ENCODE assay signal across 26 cellular contexts in the genomic region with DNA sequence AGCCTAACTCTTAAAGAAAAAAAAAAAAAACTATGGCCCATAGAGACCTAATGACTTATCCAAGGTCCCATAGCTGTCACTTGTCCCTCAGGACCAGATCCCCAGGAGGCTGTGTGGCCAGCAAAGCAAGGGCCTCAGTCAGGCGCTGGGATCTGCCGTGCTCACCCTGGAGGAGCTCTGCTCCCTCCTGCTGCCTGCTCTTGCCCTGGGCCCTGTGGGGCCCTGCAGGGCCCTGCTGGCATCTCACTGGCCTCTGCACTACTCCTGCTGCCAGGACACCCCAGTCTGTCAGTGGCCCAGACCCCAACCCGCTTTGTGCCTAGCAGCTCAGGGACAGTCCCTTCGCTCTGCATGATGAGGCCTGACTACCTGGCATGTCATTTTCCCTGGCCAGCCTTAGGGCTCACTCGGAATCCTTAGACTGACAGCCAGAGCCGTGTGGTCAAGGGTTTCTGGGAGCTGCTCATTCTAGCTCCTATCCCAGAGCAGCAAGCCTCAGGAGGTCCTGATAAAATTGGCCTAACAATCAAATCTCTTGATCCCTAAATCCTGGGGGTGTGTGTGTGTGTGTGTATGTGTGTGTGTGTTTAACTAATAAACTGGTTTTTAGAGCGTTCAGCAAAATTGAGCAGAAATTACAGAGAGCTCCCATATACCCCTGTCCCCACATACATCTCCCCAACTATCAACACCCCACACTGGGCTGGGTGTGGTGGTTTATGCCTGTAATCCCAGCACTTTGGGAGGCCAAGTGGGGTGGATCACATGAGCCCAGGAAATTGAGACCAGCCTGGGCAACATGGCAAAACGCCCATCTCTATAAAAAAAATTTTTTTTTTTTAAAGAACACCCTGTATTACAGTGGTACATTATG. TPM values are rescaled to one million over a fixed set of nuclear protein-coding genes. Genes with fewer than 3 reads are reported as not detected.
DNase-seq lines count a peak whose midpoint lies in the region; ATAC-seq and TF ChIP-seq lines count a peak whose summit lies in the region.
"Had no signal": no experiment of that assay in that cellular context is flagged by ENCODE, and none has a peak within 500 bp of the region (broad histone marks: within the 10 kb centered on the region; RNA-seq: fewer than 3 reads in every experiment).

No MANE protein-coding gene starts in this region.

- peaks cover 16% of the 10 kb centered on the region for H3K4me1 Mint-ChIP-seq in HFFc6 (ENCODE audit: low read depth)
- H3K4me1 Mint-ChIP-seq: activated naive CD8-positive, alpha-beta T cell treated with anti-CD3 and anti-CD28 coated beads for 36 hours; CD4-positive, CD25-positive, alpha-beta regulatory T cell; WTC11 had no signal

- no peak overlapping the region for H3K4me3 Mint-ChIP-seq in HFFc6
- H3K4me3 Mint-ChIP-seq: activated naive CD8-positive, alpha-beta T cell treated with anti-CD3 and anti-CD28 coated beads for 36 hours; CD4-positive, CD25-positive, alpha-beta regulatory T cell; stimulated activated naive B cell treated with anti-CD40 and anti-IgM and Interleukin-4, amounts not matched to agents 10 μg/mL and 1 μg/mL and 100 μg/mL, for 72 hours; WTC11 had no signal

- ATAC-seq in SK-N-SH treated with all-trans-retinoic acid at 6 μM for 48 hours (peak; percentile 63), right cardiac atrium (peak; percentile 8 to 31), aorta (ENCODE audit: low FRiP score) (no peak), GM19023 (IDR thresholded peaks at IDR 0.05; ENCODE audit: unreplicated experiment) (no peak)
- ATAC-seq: body of pancreas; gastrocnemius medialis; stimulated activated naive B cell treated with anti-CD40 and anti-IgM and Interleukin-4, amounts not matched to agents 10 μg/mL and 1 μg/mL and 100 μg/mL, for 72 hours; WTC11 had no signal

- H3K9me3 ChIP-seq in right cardiac atrium (ENCODE audit: control insufficient read depth, low read length) (no peaks in the 10 kb centered on the region), aorta (ENCODE audit: control insufficient read depth, low read length) (no peaks in the 10 kb centered on the region)
- H3K9me3 ChIP-seq: body of pancreas, esophagus muscularis mucosa, gastrocnemius medialis, neutrophil had no signal

- no peak overlapping the region for H3K27ac ChIP-seq in right cardiac atrium (ENCODE audit: low read length)
- no peak overlapping the region for H3K27ac ChIP-seq in aorta (ENCODE audit: low read depth in 1 of 2, low read length in 2 of 2)
- H3K27ac ChIP-seq: body of pancreas, esophagus muscularis mucosa, gastrocnemius medialis, neutrophil had no signal

- no peaks in the 10 kb centered on the region for H3K4me1 ChIP-seq in right cardiac atrium (ENCODE audit: control insufficient read depth, insufficient read depth, low read length)
- H3K4me1 ChIP-seq in aorta (ENCODE audit: control insufficient read depth in 1 of 2, insufficient read depth in 2 of 2, low read length in 2 of 2), result no peaks in the 10 kb centered on the region
- H3K4me1 ChIP-seq: gastrocnemius medialis had no signal

- H3K27me3 ChIP-seq in right cardiac atrium (ENCODE audit: control insufficient read depth, insufficient read depth) (no peaks in the 10 kb centered on the region), aorta (ENCODE audit: control insufficient read depth in 1 of 2, insufficient read depth in 2 of 2, low read length in 1 of 2) (no peaks in the 10 kb centered on the region)
- H3K27me3 ChIP-seq: body of pancreas, esophagus muscularis mucosa, gastrocnemius medialis, neutrophil had no signal

- H3K36me3 ChIP-seq in aorta (ENCODE audit: control insufficient read depth in 1 of 2, insufficient read depth in 2 of 2, low read length in 1 of 2), result peaks cover 0 to 2% of the 10 kb centered on the region in 2 donors
- H3K36me3 ChIP-seq: gastrocnemius medialis had no signal

- TF ChIP-seq CTCF in HFFc6 (IDR thresholded peaks at IDR 0.05) (no peak), retinal pigment epithelial cell (conservative IDR thresholded peaks at IDR 0.05; ENCODE audit: low read depth, low read length) (no peak)

- WGBS in right cardiac atrium, result 91% methylated on average over 8 of the region's 8 CpGs
- WGBS in aorta, 2 donors, result 90 to 94% methylated on average over 8 of the region's 8 CpGs

- H3K4me3 ChIP-seq in right cardiac atrium (ENCODE audit: low read length) (no peak overlapping the region), retinal pigment epithelial cell (ENCODE audit: low read length) (no peak overlapping the region), aorta (ENCODE audit: low read length in 2 of 2) (no peak overlapping the region)
- H3K4me3 ChIP-seq: body of pancreas, esophagus muscularis mucosa, gastrocnemius medialis had no signal

- no peak for DNase-seq in HFFc6
- DNase-seq in right cardiac atrium, result no peak
- peak; percentile 8 for DNase-seq in retinal pigment epithelial cell (ENCODE audit: low read depth)
- DNase-seq in AG20443 (ENCODE audit: low spot score), result no peak
- DNase-seq in aorta, result no peak
- DNase-seq in NK-92 treated with Interleukin-12 subunit alpha and Interleukin-12 subunit beta, amount 100 ng/mL, for 24 hours (lab: John Stamatoyannopoulos, UW), result no peak
- DNase-seq: activated CD4-positive, alpha-beta T cell treated with anti-CD3 and anti-CD28 coated beads, Interleukin-2, amount 50 U/mL, for 4 hours; activated CD8-positive, alpha-beta memory T cell treated with anti-CD3 and anti-CD28 coated beads, Interleukin-2, amount 50 U/mL, for 4 hours; activated naive CD8-positive, alpha-beta T cell treated with anti-CD3 and anti-CD28 coated beads for 36 hours; body of pancreas; CD4-positive, CD25-positive, alpha-beta regulatory T cell; effector memory CD4-positive, alpha-beta T cell; gastrocnemius medialis; NCI-H1105; NCI-H2029 treated with DMSO at 0.1 percent for 48 hours; NCI-H2227 treated with DMSO at 0.1 percent for 48 hours; NCI-H69; RPMI8226; stimulated activated CD4-positive, alpha-beta T cell treated with anti-CD3 and anti-CD28 coated beads, Interleukin-4, amount 100 ng/mL, for 24 hours; stimulated activated naive B cell treated with anti-CD40 and anti-IgM and Interleukin-4, amounts not matched to agents 10 μg/mL and 1 μg/mL and 100 μg/mL, for 72 hours; T1000 had no signal

- no peaks in the 10 kb centered on the region; the same call in 1 of the 2 replicates for H3K27me3 Mint-ChIP-seq in HFFc6 (ENCODE audit: insufficient read depth)
- H3K27me3 Mint-ChIP-seq: activated naive CD8-positive, alpha-beta T cell treated with anti-CD3 and anti-CD28 coated beads for 36 hours; CD4-positive, CD25-positive, alpha-beta regulatory T cell; stimulated activated naive B cell treated with anti-CD40 and anti-IgM and Interleukin-4, amounts not matched to agents 10 μg/mL and 1 μg/mL and 100 μg/mL, for 72 hours had no signal

- H3K9me3 Mint-ChIP-seq in HFFc6, result no peaks in the 10 kb centered on the region
- H3K9me3 Mint-ChIP-seq: activated naive CD8-positive, alpha-beta T cell treated with anti-CD3 and anti-CD28 coated beads for 36 hours; stimulated activated naive B cell treated with anti-CD40 and anti-IgM and Interleukin-4, amounts not matched to agents 10 μg/mL and 1 μg/mL and 100 μg/mL, for 72 hours; WTC11 had no signal

- H3K36me3 Mint-ChIP-seq in HFFc6 (ENCODE audit: low read depth), result no peaks in the 10 kb centered on the region
- H3K36me3 Mint-ChIP-seq: activated naive CD8-positive, alpha-beta T cell treated with anti-CD3 and anti-CD28 coated beads for 36 hours; WTC11 had no signal

- peak overlapping the region; percentile 1; the same call in 1 of the 2 replicates for H3K27ac Mint-ChIP-seq in HFFc6
- H3K27ac Mint-ChIP-seq: activated naive CD8-positive, alpha-beta T cell treated with anti-CD3 and anti-CD28 coated beads for 36 hours; stimulated activated naive B cell treated with anti-CD40 and anti-IgM and Interleukin-4, amounts not matched to agents 10 μg/mL and 1 μg/mL and 100 μg/mL, for 72 hours; WTC11 had no signal

- intact Hi-C loops in right cardiac atrium (cut with DNase I), result no loop called here
- intact Hi-C loops in aorta (cut with DNase I), result no loop called here

TF ChIP-seq in SK-N-SH treated with all-trans-retinoic acid at 6 μM for 48 hours, 23 proteins besides CTCF, POLR2A, EP300 and RAD21 (continues in another document):
- TF ChIP-seq ARNTL (CRISPR knock-in tag; IDR thresholded peaks at IDR 0.05; ENCODE audit: borderline replicate concordance, low read depth) (no peak), CSDC2 (CRISPR knock-in tag; IDR thresholded peaks at IDR 0.05) (no peak), PPARA (CRISPR knock-in tag; IDR thresholded peaks at IDR 0.05; ENCODE audit: borderline replicate concordance) (no peak), ZC3H10 (CRISPR knock-in tag; IDR thresholded peaks at IDR 0.05) (no peak), ZNF8 (CRISPR knock-in tag; IDR thresholded peaks at IDR 0.05) (no peak), TCF4 (CRISPR knock-in tag; IDR thresholded peaks at IDR 0.05; ENCODE audit: borderline replicate concordance) (no peak), ESRRG (CRISPR knock-in tag; IDR thresholded peaks at IDR 0.05) (no peak)
- TF ChIP-seq, protein P1, sequence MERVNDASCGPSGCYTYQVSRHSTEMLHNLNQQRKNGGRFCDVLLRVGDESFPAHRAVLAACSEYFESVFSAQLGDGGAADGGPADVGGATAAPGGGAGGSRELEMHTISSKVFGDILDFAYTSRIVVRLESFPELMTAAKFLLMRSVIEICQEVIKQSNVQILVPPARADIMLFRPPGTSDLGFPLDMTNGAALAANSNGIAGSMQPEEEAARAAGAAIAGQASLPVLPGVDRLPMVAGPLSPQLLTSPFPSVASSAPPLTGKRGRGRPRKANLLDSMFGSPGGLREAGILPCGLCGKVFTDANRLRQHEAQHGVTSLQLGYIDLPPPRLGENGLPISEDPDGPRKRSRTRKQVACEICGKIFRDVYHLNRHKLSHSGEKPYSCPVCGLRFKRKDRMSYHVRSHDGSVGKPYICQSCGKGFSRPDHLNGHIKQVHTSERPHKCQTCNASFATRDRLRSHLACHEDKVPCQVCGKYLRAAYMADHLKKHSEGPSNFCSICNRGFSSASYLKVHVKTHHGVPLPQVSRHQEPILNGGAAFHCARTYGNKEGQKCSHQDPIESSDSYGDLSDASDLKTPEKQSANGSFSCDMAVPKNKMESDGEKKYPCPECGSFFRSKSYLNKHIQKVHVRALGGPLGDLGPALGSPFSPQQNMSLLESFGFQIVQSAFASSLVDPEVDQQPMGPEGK (CRISPR knock-in tag; IDR thresholded peaks at IDR 0.05; ENCODE audit: borderline replicate concordance), result no peak

RNA-seq across cellular contexts. Expression of a gene that starts 21.7 kb away (rescaled TPM):
- total RNA-seq in HFFc6 (2021; fragmentation: NEBNext Ultra II Directional; extraction: Animal tissue kit (Norgen Biotek cat#: 25700)), result 10 to 100 TPM; 18.6 to 24.1 (median 19.9) TPM
- 10 to 100 TPM; 10.0 to 13.4 (median 12.3) TPM for total RNA-seq in right cardiac atrium
- 7.0 TPM for polyA plus RNA-seq in right cardiac atrium
- 10 to 100 TPM; 18.9 to 29.4 TPM for total RNA-seq in aorta
- 1 to 10 TPM in 1 of 2 donors, under 1 TPM in 1; 0.88 to 9.5 TPM for polyA plus RNA-seq in aorta

RNA-seq across cellular contexts. Expression of a gene that starts 22.0 kb away (rescaled TPM):
- total RNA-seq in HFFc6 (2021; fragmentation: NEBNext Ultra II Directional; extraction: Animal tissue kit (Norgen Biotek cat#: 25700)), result 10 to 100 TPM; 66.6 to 86.1 (median 80.3) TPM
- total RNA-seq in right cardiac atrium (10 to 100 TPM; 49.8 to 58.6 (median 57.4) TPM), aorta (10 to 100 TPM; 37.9 to 57.4 TPM)
- polyA plus RNA-seq in right cardiac atrium (49.0 TPM), aorta (10 to 100 TPM in 1 of 2 donors, 1 to 10 TPM in 1; 9.4 to 72.2 TPM)

Comparison
In these comparisons a context has a peak if more than half of its experiments do, and no peak if none do; other contexts are left out.
1. ATAC-seq: peak in SK-N-SH treated with all-trans-retinoic acid at 6 μM for 48 hours (single experiment) and right cardiac atrium (2 of 2); none in aorta (single experiment) and GM19023 (single experiment).